22 cellular contexts compared by ENCODE assay signal in genomic region chr12:12655061-12655460, GRCh38. TPM values are rescaled to one million over a fixed set of nuclear protein-coding genes. Genes with fewer than 3 reads are reported as not detected.
"Had no signal": no experiment of that assay in that cellular context is flagged by ENCODE, and none has a peak within 500 bp of the region (broad histone marks: within the 10 kb centered on the region; RNA-seq: fewer than 3 reads in every experiment).

No MANE protein-coding gene starts in this region.

- DNase-seq: activated B cell treated with CpG ODN at 0.5 μM for 24 hours; activated CD4-positive, alpha-beta memory T cell treated with anti-CD3 and anti-CD28 coated beads for 36 hours; activated CD4-positive, alpha-beta T cell treated with anti-CD3 and anti-CD28 coated beads for 4 hours; activated CD8-positive, alpha-beta memory T cell treated with anti-CD3 and anti-CD28 coated beads, Interleukin-2, amount 10 ng/mL, durations not matched to agents 7 days and 5 days; activated naive CD4-positive, alpha-beta T cell; cerebellar nuclear complex; dermis blood vessel endothelial cell; endodermal cell; foreskin melanocyte; glutamatergic neuron; left lung; mammary epithelial cell; mucosa of descending colon; naive B cell; posterior cingulate gyrus; stimulated activated naive B cell treated with anti-CD40 and anti-IgM and Interleukin-4, amounts not matched to agents 10 μg/mL and 1 μg/mL and 100 μg/mL, for 72 hours; T-cell; T-helper 9 cell; thyroid gland had no signal

- H3K36me3 Mint-ChIP-seq: naive B cell had no signal

- H3K27me3 Mint-ChIP-seq: activated B cell treated with CpG ODN at 0.5 μM for 24 hours; activated CD4-positive, alpha-beta memory T cell treated with anti-CD3 and anti-CD28 coated beads for 36 hours; activated CD8-positive, alpha-beta memory T cell treated with anti-CD3 and anti-CD28 coated beads, Interleukin-2, amount 10 ng/mL, durations not matched to agents 7 days and 5 days; stimulated activated naive B cell treated with anti-CD40 and anti-IgM and Interleukin-4, amounts not matched to agents 10 μg/mL and 1 μg/mL and 100 μg/mL, for 72 hours; T-cell had no signal

- H3K4me3 Mint-ChIP-seq: activated B cell treated with CpG ODN at 0.5 μM for 24 hours; activated CD4-positive, alpha-beta memory T cell treated with anti-CD3 and anti-CD28 coated beads for 36 hours; activated CD8-positive, alpha-beta memory T cell treated with anti-CD3 and anti-CD28 coated beads, Interleukin-2, amount 10 ng/mL, durations not matched to agents 7 days and 5 days; endodermal cell; naive B cell; stimulated activated naive B cell treated with anti-CD40 and anti-IgM and Interleukin-4, amounts not matched to agents 10 μg/mL and 1 μg/mL and 100 μg/mL, for 72 hours; T-cell had no signal

- H3K9me3 ChIP-seq: mucosa of descending colon, thyroid gland had no signal

- H3K27me3 ChIP-seq: left lung, thyroid gland had no signal

- H3K4me3 ChIP-seq: left lung, mucosa of descending colon, thyroid gland had no signal

- H3K36me3 ChIP-seq: left lung, thyroid gland had no signal

- H3K27ac Mint-ChIP-seq: activated B cell treated with CpG ODN at 0.5 μM for 24 hours; endodermal cell; stimulated activated naive B cell treated with anti-CD40 and anti-IgM and Interleukin-4, amounts not matched to agents 10 μg/mL and 1 μg/mL and 100 μg/mL, for 72 hours had no signal

- H3K27ac ChIP-seq: epithelial cell of prostate, left lung, thyroid gland had no signal

RNA-seq across cellular contexts. Expression of gene GPR19, which starts 40.9 kb away (rescaled TPM):
- total RNA-seq: activated B cell treated with CpG ODN at 0.5 μM for 24 hours, fibroblast of lung, thyroid gland, ureter had no signal
